ENCODE assay signal across 30 cellular contexts in the genomic region with DNA sequence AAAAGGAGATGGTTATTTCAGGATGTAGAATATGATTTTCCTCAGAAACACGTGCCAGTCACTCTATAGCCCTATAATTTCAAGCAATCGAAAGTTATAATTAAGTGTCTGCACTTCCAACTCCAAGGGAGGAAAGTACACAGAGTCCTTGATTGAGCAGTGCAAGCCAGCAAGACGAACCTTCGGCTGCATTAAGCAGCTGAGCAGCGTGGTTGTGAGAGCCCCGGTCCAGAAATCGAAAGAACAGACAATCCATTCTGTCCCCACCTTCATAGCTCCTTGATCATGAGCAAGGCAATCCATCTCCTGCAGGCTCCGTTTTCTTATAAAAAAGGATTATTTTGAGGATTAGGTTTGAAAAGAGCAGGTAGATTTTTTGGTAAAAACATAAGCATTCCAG.
"Had no signal": no experiment of that assay in that cellular context is flagged by ENCODE, and none has a peak within 500 bp of the region (broad histone marks: within the 10 kb centered on the region; RNA-seq: fewer than 3 reads in every experiment).

No MANE protein-coding gene starts in this region.

- H3K4me3 ChIP-seq: heart right ventricle, left lung, lower lobe of right lung, psoas muscle, right atrium auricular region, right lobe of liver, smooth muscle cell, testis, thyroid gland, transverse colon, upper lobe of left lung, vagina had no signal

- H3K9me3 Mint-ChIP-seq: nephron; stimulated activated memory B cell treated with anti-CD40 and anti-IgM and Interleukin-4, amounts not matched to agents 10 μg/mL and 1 μg/mL and 100 μg/mL, for 72 hours; stimulated activated naive CD8-positive, alpha-beta T cell treated with anti-CD3 and anti-CD28 coated beads, Interleukin-15, amount 100 ng/mL, for 72 hours had no signal

- H3K4me2 ChIP-seq: smooth muscle cell had no signal

- H3K4me1 Mint-ChIP-seq: naive B cell; nephron; neural crest cell; stimulated activated memory B cell treated with anti-CD40 and anti-IgM and Interleukin-4, amounts not matched to agents 10 μg/mL and 1 μg/mL and 100 μg/mL, for 72 hours; stimulated activated naive CD8-positive, alpha-beta T cell treated with anti-CD3 and anti-CD28 coated beads, Interleukin-15, amount 100 ng/mL, for 72 hours had no signal

- H3K27ac ChIP-seq: heart right ventricle, left lung, lower lobe of right lung, parathyroid adenoma, psoas muscle, right atrium auricular region, right lobe of liver, testis, thyroid gland, transverse colon, upper lobe of left lung, vagina had no signal

- H3K27me3 ChIP-seq: heart right ventricle, left lung, right atrium auricular region, right lobe of liver, testis, thyroid gland, transverse colon, upper lobe of left lung, vagina had no signal

- H3K36me3 Mint-ChIP-seq: naive B cell; stimulated activated memory B cell treated with anti-CD40 and anti-IgM and Interleukin-4, amounts not matched to agents 10 μg/mL and 1 μg/mL and 100 μg/mL, for 72 hours had no signal

- H2AFZ ChIP-seq: parathyroid adenoma had no signal

- H3K4me3 Mint-ChIP-seq: nephron; neural crest cell; stimulated activated memory B cell treated with anti-CD40 and anti-IgM and Interleukin-4, amounts not matched to agents 10 μg/mL and 1 μg/mL and 100 μg/mL, for 72 hours; stimulated activated naive CD8-positive, alpha-beta T cell treated with anti-CD3 and anti-CD28 coated beads, Interleukin-15, amount 100 ng/mL, for 72 hours had no signal

- H3K36me3 ChIP-seq: heart right ventricle, left lung, lower lobe of right lung, right atrium auricular region, right lobe of liver, thyroid gland, transverse colon, upper lobe of left lung, vagina had no signal

- H3K79me2 ChIP-seq: parathyroid adenoma had no signal

- H3K9me3 ChIP-seq: heart right ventricle, left lung, lower lobe of right lung, psoas muscle, right atrium auricular region, right lobe of liver, testis, thyroid gland, transverse colon, upper lobe of left lung, vagina had no signal

- H3K27me3 Mint-ChIP-seq: stimulated activated memory B cell treated with anti-CD40 and anti-IgM and Interleukin-4, amounts not matched to agents 10 μg/mL and 1 μg/mL and 100 μg/mL, for 72 hours had no signal

- ATAC-seq: heart right ventricle; left colon; left lung; lower lobe of right lung; psoas muscle; right lobe of liver; stimulated activated memory B cell treated with anti-CD40 and anti-IgM and Interleukin-4, amounts not matched to agents 10 μg/mL and 1 μg/mL and 100 μg/mL, for 72 hours; stimulated activated naive CD8-positive, alpha-beta T cell treated with anti-CD3 and anti-CD28 coated beads, Interleukin-15, amount 100 ng/mL, for 72 hours had no signal

- H3K27ac Mint-ChIP-seq: naive B cell; nephron; stimulated activated memory B cell treated with anti-CD40 and anti-IgM and Interleukin-4, amounts not matched to agents 10 μg/mL and 1 μg/mL and 100 μg/mL, for 72 hours; stimulated activated naive CD8-positive, alpha-beta T cell treated with anti-CD3 and anti-CD28 coated beads, Interleukin-15, amount 100 ng/mL, for 72 hours had no signal

- DNase-seq: heart right ventricle; hippocampal formation; kidney; left colon; left lung; lower lobe of right lung; mammary epithelial cell; mesenchymal stem cell; naive B cell; nucleus accumbens; psoas muscle; right lobe of liver; stimulated activated CD4-positive, alpha-beta T cell treated with anti-CD3 and anti-CD28 coated beads, Interleukin-1b, Interleukin-23, amount 100 ng/mL, for 48 hours; stimulated activated CD4-positive, alpha-beta T cell treated with anti-CD3 and anti-CD28 coated beads, Interleukin-2, amount 100 ng/mL, for 48 hours; stimulated activated CD4-positive, alpha-beta T cell treated with anti-CD3 and anti-CD28 coated beads, Interleukin-4, amount 100 ng/mL, for 4 hours; stimulated activated CD8-positive, alpha-beta memory T cell treated with anti-CD3 and anti-CD28 coated beads, Interleukin-4, amount 100 ng/mL, for 48 hours; stimulated activated naive CD4-positive, alpha-beta T cell treated with Interleukin-2 at 50 U/mL for 16 hours; stimulated activated naive CD8-positive, alpha-beta T cell treated with anti-CD3 and anti-CD28 coated beads, Interleukin-15, amount 100 ng/mL, for 72 hours; substantia nigra; testis; thyroid gland; transverse colon had no signal

- H3K4me1 ChIP-seq: heart right ventricle, left lung, lower lobe of right lung, parathyroid adenoma, psoas muscle, right atrium auricular region, right lobe of liver, testis, thyroid gland, transverse colon, upper lobe of left lung, vagina had no signal
